Comparison of ENCODE assay signal across 8 cellular contexts in the genomic region with DNA sequence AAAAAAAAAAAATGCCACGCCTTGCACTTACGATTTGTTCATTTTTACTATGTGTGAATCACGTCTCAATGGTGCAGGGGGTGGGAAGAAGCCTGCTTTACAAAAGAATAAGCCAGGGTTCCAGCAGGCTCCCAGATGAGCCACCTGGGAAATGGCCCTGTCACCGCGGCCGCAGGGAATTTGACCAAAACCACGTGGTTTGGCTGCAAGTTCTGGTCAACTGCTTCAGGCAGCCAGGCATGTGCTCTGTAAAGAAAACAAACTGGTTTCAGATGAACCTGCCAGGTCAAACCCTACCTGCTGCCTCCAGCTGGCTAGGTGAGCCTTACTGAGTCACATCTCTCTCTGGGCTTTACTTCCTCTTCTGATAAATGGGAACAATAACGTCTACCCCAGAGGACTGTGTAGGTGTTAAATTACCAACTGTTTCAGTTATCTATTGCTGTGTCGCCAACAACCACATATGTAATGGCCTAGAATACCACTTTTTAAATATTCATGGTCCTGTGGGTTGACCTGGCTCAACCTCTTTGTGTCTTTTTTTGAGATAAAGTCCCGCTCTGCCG. TPM values are rescaled to one million over a fixed set of nuclear protein-coding genes. Genes with fewer than 3 reads are reported as not detected.
DNase-seq lines count a peak whose midpoint lies in the region; ATAC-seq and TF ChIP-seq lines count a peak whose summit lies in the region.

No MANE protein-coding gene starts in this region.

- no peak overlapping the region for H3K4me2 ChIP-seq in neural progenitor cell

- DNase-seq in GM13976 (ENCODE audit: low spot score) (peak; percentile 77), LNCaP clone FGC (ENCODE audit: low read depth) (peak; percentile 97), epithelial cell of esophagus (ENCODE audit: low read depth) (peak; percentile 99), sciatic nerve (ENCODE audit: low spot score) (no peak), neural progenitor cell (ENCODE audit: low spot score) (no peak), SK-N-DZ (ENCODE audit: low spot score) (no peak)
- DNase-seq in activated CD4-positive, alpha-beta T cell treated with anti-CD3 and anti-CD28 coated beads, Interleukin-2, amount 10 ng/mL, durations not matched to agents 24 days and 14 days: no peak
- DNase-seq in activated naive CD4-positive, alpha-beta T cell treated with anti-CD3 and anti-CD28 coated beads, Interleukin-2, amount 10 ng/mL, durations not matched to agents 7 days and 5 days: no peak

- H4K20me1 ChIP-seq in neural progenitor cell (ENCODE audit: low read depth): no peaks in the 10 kb centered on the region

- ATAC-seq in sciatic nerve: peak; percentile 69

- intact Hi-C loops in sciatic nerve (cut with DNase I): no loop called here
- intact Hi-C loops in activated CD4-positive, alpha-beta T cell treated with anti-CD3 and anti-CD28 coated beads, Interleukin-2, amount 10 ng/mL, durations not matched to agents 24 days and 14 days (cut with micrococcal nuclease): no loop called here

- CTCF ChIA-PET in activated naive CD4-positive, alpha-beta T cell treated with anti-CD3 and anti-CD28 coated beads, Interleukin-2, amount 10 ng/mL, durations not matched to agents 7 days and 5 days (lab: Charles Lee): no interaction called here

- no peak overlapping the region for H3K9ac ChIP-seq in neural progenitor cell

- H3K36me3 Mint-ChIP-seq in neural progenitor cell: peaks cover 10% of the 10 kb centered on the region
- peaks cover 5% of the 10 kb centered on the region for H3K36me3 Mint-ChIP-seq in activated CD4-positive, alpha-beta T cell treated with anti-CD3 and anti-CD28 coated beads, Interleukin-2, amount 10 ng/mL, durations not matched to agents 24 days and 14 days (ENCODE audit: low read depth)
- H3K36me3 Mint-ChIP-seq in activated naive CD4-positive, alpha-beta T cell treated with anti-CD3 and anti-CD28 coated beads, Interleukin-2, amount 10 ng/mL, durations not matched to agents 7 days and 5 days: peaks cover 5% of the 10 kb centered on the region

- no peaks in the 10 kb centered on the region for H3K9me3 Mint-ChIP-seq in neural progenitor cell
- no peaks in the 10 kb centered on the region for H3K9me3 Mint-ChIP-seq in activated CD4-positive, alpha-beta T cell treated with anti-CD3 and anti-CD28 coated beads, Interleukin-2, amount 10 ng/mL, durations not matched to agents 24 days and 14 days
- no peaks in the 10 kb centered on the region for H3K9me3 Mint-ChIP-seq in activated naive CD4-positive, alpha-beta T cell treated with anti-CD3 and anti-CD28 coated beads, Interleukin-2, amount 10 ng/mL, durations not matched to agents 7 days and 5 days

- H3K4me1 Mint-ChIP-seq in neural progenitor cell: peaks cover 20% of the 10 kb centered on the region
- H3K4me1 Mint-ChIP-seq in activated CD4-positive, alpha-beta T cell treated with anti-CD3 and anti-CD28 coated beads, Interleukin-2, amount 10 ng/mL, durations not matched to agents 24 days and 14 days: no peaks in the 10 kb centered on the region
- H3K4me1 Mint-ChIP-seq in activated naive CD4-positive, alpha-beta T cell treated with anti-CD3 and anti-CD28 coated beads, Interleukin-2, amount 10 ng/mL, durations not matched to agents 7 days and 5 days: no peaks in the 10 kb centered on the region

- TF ChIP-seq CTCF in GM13976 (IDR thresholded peaks at IDR 0.05; ENCODE audit: borderline replicate concordance, control extremely low read depth, extremely low read depth, insufficient read depth, missing control alignments): no peak
- TF ChIP-seq CTCF in LNCaP clone FGC (IDR thresholded peaks at IDR 0.05; ENCODE audit: control insufficient read depth, extremely low read depth, insufficient read depth): no peak
- TF ChIP-seq CTCF in epithelial cell of esophagus (IDR thresholded peaks at IDR 0.05; ENCODE audit: insufficient read depth, low read depth, low read length, missing control alignments): no peak
- TF ChIP-seq CTCF in neural progenitor cell (IDR thresholded peaks at IDR 0.05): no peak

- no peaks in the 10 kb centered on the region for H3K36me3 ChIP-seq in neural progenitor cell

- H3K9me3 ChIP-seq in neural progenitor cell (ENCODE audit: low read depth): no peaks in the 10 kb centered on the region

- no peak overlapping the region for H2AFZ ChIP-seq in neural progenitor cell (replicated peaks)

- H3K4me3 Mint-ChIP-seq in neural progenitor cell: no peak overlapping the region
- no peak overlapping the region for H3K4me3 Mint-ChIP-seq in activated CD4-positive, alpha-beta T cell treated with anti-CD3 and anti-CD28 coated beads, Interleukin-2, amount 10 ng/mL, durations not matched to agents 24 days and 14 days
- H3K4me3 Mint-ChIP-seq in activated naive CD4-positive, alpha-beta T cell treated with anti-CD3 and anti-CD28 coated beads, Interleukin-2, amount 10 ng/mL, durations not matched to agents 7 days and 5 days: no peak overlapping the region

- H3K27ac ChIP-seq in neural progenitor cell: no peak overlapping the region

- in situ Hi-C loops in GM13976 (cut with MboI; ENCODE audit: low sequenced_read_pairs, unreplicated experiment): no loop called here

- H3K4me3 ChIP-seq in LNCaP clone FGC (ENCODE audit: low read depth, low read length) (no peak overlapping the region), epithelial cell of esophagus (ENCODE audit: low read length) (no peak overlapping the region), neural progenitor cell (no peak overlapping the region)

- peaks cover 23% of the 10 kb centered on the region for H3F3A ChIP-seq in neural progenitor cell (ENCODE audit: low read depth)

- peaks cover 10% of the 10 kb centered on the region for H3K4me1 ChIP-seq in neural progenitor cell

- no peaks in the 10 kb centered on the region for H3K79me2 ChIP-seq in neural progenitor cell (ENCODE audit: low read depth)

- H3K27ac Mint-ChIP-seq in neural progenitor cell: no peak overlapping the region
- no peak overlapping the region for H3K27ac Mint-ChIP-seq in activated CD4-positive, alpha-beta T cell treated with anti-CD3 and anti-CD28 coated beads, Interleukin-2, amount 10 ng/mL, durations not matched to agents 24 days and 14 days
- no peak overlapping the region for H3K27ac Mint-ChIP-seq in activated naive CD4-positive, alpha-beta T cell treated with anti-CD3 and anti-CD28 coated beads, Interleukin-2, amount 10 ng/mL, durations not matched to agents 7 days and 5 days

- no peaks in the 10 kb centered on the region for H3K27me3 ChIP-seq in neural progenitor cell

- peaks cover 13% of the 10 kb centered on the region for H3K27me3 Mint-ChIP-seq in neural progenitor cell (ENCODE audit: insufficient read depth, low read depth)
- H3K27me3 Mint-ChIP-seq in activated CD4-positive, alpha-beta T cell treated with anti-CD3 and anti-CD28 coated beads, Interleukin-2, amount 10 ng/mL, durations not matched to agents 24 days and 14 days: no peaks in the 10 kb centered on the region
- peaks cover 5% of the 10 kb centered on the region for H3K27me3 Mint-ChIP-seq in activated naive CD4-positive, alpha-beta T cell treated with anti-CD3 and anti-CD28 coated beads, Interleukin-2, amount 10 ng/mL, durations not matched to agents 7 days and 5 days

RNA-seq across cellular contexts. Expression of gene GCAT, which starts 30.5 kb away (rescaled TPM):
- total RNA-seq in sciatic nerve (7.6 TPM), neural progenitor cell (ENCODE audit: low replicate concordance) (21.2 and 25.1 TPM in 2 replicates)
- polyA plus RNA-seq in SK-N-DZ (2014; cell fraction: cytosol; rRNA removed): 10.5 and 18.3 TPM in 2 replicates
- polyA plus RNA-seq in SK-N-DZ (2014; cell fraction: nucleus; rRNA removed): 10.8 and 20.5 TPM in 2 replicates
- 27.7 and 28.9 TPM in 2 replicates for total RNA-seq in activated CD4-positive, alpha-beta T cell treated with anti-CD3 and anti-CD28 coated beads, Interleukin-2, amount 10 ng/mL, durations not matched to agents 24 days and 14 days

RNA-seq across cellular contexts. Expression of gene GALR3, which starts 46.0 kb away (rescaled TPM):
- total RNA-seq in sciatic nerve: not detected
- 0.37 TPM in 1 of 2 replicates, not detected in the other for total RNA-seq in neural progenitor cell (ENCODE audit: low replicate concordance)
- polyA plus RNA-seq in SK-N-DZ (2014; cell fraction: cytosol; rRNA removed): not detected in 2 replicates
- not detected in 2 replicates for polyA plus RNA-seq in SK-N-DZ (2014; cell fraction: nucleus; rRNA removed)
- not detected in 2 replicates for total RNA-seq in activated CD4-positive, alpha-beta T cell treated with anti-CD3 and anti-CD28 coated beads, Interleukin-2, amount 10 ng/mL, durations not matched to agents 24 days and 14 days

Comparison
In these comparisons a context has a peak if more than half of its experiments do, and no peak if none do; other contexts are left out.
1. DNase-seq: peak in GM13976 (single experiment), LNCaP clone FGC (single experiment) and epithelial cell of esophagus (single experiment); none in sciatic nerve (single experiment), neural progenitor cell (single experiment), SK-N-DZ (single experiment), activated CD4-positive, alpha-beta T cell treated with anti-CD3 and anti-CD28 coated beads, Interleukin-2, amount 10 ng/mL, durations not matched to agents 24 days and 14 days (single experiment) and activated naive CD4-positive, alpha-beta T cell treated with anti-CD3 and anti-CD28 coated beads, Interleukin-2, amount 10 ng/mL, durations not matched to agents 7 days and 5 days (single experiment).